In the genomic region with DNA sequence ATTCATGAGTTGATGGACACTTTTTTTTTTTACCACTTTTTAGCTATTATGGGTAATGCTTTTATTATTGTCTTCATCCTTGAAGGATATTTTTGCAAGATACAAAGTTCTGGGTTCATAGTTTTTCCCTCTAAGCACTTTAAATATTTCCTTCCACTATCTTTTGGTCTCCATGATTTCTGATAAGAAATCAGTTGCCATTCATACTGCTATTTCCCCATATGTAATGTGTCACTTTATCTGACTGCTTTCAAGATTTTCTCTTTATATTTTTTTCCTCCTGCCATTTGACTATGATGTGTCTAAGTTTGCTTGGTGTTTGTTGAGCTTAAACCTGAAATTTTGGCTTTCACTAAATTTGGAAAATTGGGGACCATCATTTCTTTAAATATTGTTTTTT, we compare ENCODE assay signal across 9 cellular contexts. TPM values are rescaled to one million over a fixed set of nuclear protein-coding genes. Genes with fewer than 3 reads are reported as not detected.
"Had no signal": no experiment of that assay in that cellular context is flagged by ENCODE, and none has a peak within 500 bp of the region (broad histone marks: within the 10 kb centered on the region; RNA-seq: fewer than 3 reads in every experiment).

No MANE protein-coding gene starts in this region.

- H3K4me3 ChIP-seq: GM23338 had no signal

- FAIRE-seq: H1, H54, HTR-8/SVneo had no signal

- H3K4me2 ChIP-seq: GM23338 had no signal

- DNase-seq: H9, HCEC 1CT, IMR-90, KBM-7 had no signal

- H2AFZ ChIP-seq: GM23338 had no signal

- ATAC-seq: GM23338 had no signal

RNA-seq across cellular contexts. Expression of a gene that starts 19.3 kb away (rescaled TPM):
- total RNA-seq: H1, H9, HT-29, IMR-90 had no signal
- polyA plus RNA-seq: IMR-90 had no signal
